In the genomic region with DNA sequence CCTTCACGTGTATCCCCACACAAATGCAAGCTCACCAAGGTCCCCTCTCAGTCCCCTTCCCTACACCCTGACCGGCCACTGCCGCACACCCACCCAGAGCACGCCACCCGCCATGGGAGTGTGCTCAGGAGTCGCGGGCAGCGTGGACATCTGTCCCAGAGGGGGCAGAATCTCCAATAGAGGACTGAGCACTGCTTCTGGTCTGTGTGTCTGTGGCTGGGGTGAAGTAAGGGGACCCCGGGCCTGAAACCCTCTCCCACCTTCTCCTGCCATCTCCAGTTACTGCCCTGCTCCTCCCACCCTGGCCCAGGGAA, we compare ENCODE assay signal across 1 cellular context.
TF ChIP-seq lines count a peak whose summit lies in the region.

No MANE protein-coding gene starts in this region.

TF ChIP-seq in HepG2, 621 proteins besides CTCF, POLR2A, EP300 and RAD21:
- TF ChIP-seq NR2F6 (IDR thresholded peaks at IDR 0.05) (no peak), NR2F6 (CRISPR knock-in tag; IDR thresholded peaks at IDR 0.05) (no peak), ZNF136 (CRISPR knock-in tag; IDR thresholded peaks at IDR 0.05; ENCODE audit: low read depth) (no peak), ZNF180 (CRISPR knock-in tag; IDR thresholded peaks at IDR 0.05; ENCODE audit: borderline replicate concordance, low read depth) (no peak), ZNF891 (CRISPR knock-in tag; IDR thresholded peaks at IDR 0.05) (0 out of 2 replicates have a peak, but pooled peaks have one; percentile 7)
- TF ChIP-seq, protein P1, sequence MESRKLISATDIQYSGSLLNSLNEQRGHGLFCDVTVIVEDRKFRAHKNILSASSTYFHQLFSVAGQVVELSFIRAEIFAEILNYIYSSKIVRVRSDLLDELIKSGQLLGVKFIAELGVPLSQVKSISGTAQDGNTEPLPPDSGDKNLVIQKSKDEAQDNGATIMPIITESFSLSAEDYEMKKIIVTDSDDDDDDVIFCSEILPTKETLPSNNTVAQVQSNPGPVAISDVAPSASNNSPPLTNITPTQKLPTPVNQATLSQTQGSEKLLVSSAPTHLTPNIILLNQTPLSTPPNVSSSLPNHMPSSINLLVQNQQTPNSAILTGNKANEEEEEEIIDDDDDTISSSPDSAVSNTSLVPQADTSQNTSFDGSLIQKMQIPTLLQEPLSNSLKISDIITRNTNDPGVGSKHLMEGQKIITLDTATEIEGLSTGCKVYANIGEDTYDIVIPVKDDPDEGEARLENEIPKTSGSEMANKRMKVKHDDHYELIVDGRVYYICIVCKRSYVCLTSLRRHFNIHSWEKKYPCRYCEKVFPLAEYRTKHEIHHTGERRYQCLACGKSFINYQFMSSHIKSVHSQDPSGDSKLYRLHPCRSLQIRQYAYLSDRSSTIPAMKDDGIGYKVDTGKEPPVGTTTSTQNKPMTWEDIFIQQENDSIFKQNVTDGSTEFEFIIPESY (CRISPR knock-in tag; IDR thresholded peaks at IDR 0.05): peak; percentile 74
